1 cellular context compared by ENCODE assay signal in genomic region chr10:78115135-78115853, GRCh38.
TF ChIP-seq lines count a peak whose summit lies in the region.

No MANE protein-coding gene starts in this region.

TF ChIP-seq in H1, 55 proteins besides CTCF, POLR2A, EP300 and RAD21 (continued from another document):
- no peak for TF ChIP-seq CHD7 (IDR thresholded peaks at IDR 0.05; ENCODE audit: insufficient replicate concordance, low read length)
- TF ChIP-seq BCL11A (IDR thresholded peaks at IDR 0.05; ENCODE audit: low read depth in 2 of 2, low read length in 2 of 2): no peak
- no peak for TF ChIP-seq POU5F1 (IDR thresholded peaks at IDR 0.05; ENCODE audit: low read depth, low read length)
- TF ChIP-seq POLR2AphosphoS5 (IDR thresholded peaks at IDR 0.05; ENCODE audit: low read depth, low read length): no peak
- no peak for TF ChIP-seq CEBPB (IDR thresholded peaks at IDR 0.05; ENCODE audit: low read depth, low read length)
